3 cellular contexts compared by ENCODE assay signal in the genomic region with DNA sequence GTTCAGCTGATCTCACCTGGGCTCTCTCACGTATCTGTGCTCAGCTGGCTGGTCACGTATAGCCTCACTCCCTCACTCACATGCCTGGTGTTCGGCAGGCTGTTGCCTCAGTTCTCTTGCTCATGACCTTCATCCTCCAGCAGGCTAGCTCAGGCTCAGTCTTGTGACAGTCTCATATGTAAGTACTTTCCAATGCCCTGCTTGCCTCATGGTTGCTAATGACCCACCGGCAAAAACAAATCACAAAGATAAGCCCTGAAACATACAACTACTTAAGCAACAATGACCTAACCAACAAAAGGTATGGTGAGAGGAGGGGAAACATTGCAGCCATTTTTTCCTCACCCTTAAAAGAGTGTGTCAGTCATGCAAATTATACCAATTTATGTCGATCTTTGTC.
A peak's percentile ranks its signal among the peaks of the same experiment; 100 is the strongest.
TF ChIP-seq lines count a peak whose summit lies in the region.

No MANE protein-coding gene starts in this region.

TF ChIP-seq in SK-N-SH treated with all-trans-retinoic acid at 6 μM for 48 hours, 23 proteins besides CTCF, POLR2A, EP300 and RAD21:
- TF ChIP-seq ZNF70 (CRISPR knock-in tag; IDR thresholded peaks at IDR 0.05) (peak; percentile 79), GLIS3 (CRISPR knock-in tag; IDR thresholded peaks at IDR 0.05) (no peak)

TF ChIP-seq in SK-N-SH, 30 proteins besides CTCF, POLR2A, EP300 and RAD21:
- TF ChIP-seq ELF1 (IDR thresholded peaks at IDR 0.05) = no peak
- no peak for TF ChIP-seq REST (IDR thresholded peaks at IDR 0.05; ENCODE audit: low read depth, low read length)
- TF ChIP-seq IRF3 (IDR thresholded peaks at IDR 0.05; ENCODE audit: low read depth, low read length) = no peak
- no peak for TF ChIP-seq RFX5 (IDR thresholded peaks at IDR 0.05; ENCODE audit: low read length)

TF ChIP-seq in GM23338, 12 proteins besides CTCF, POLR2A, EP300 and RAD21:
- TF ChIP-seq POLR2AphosphoS5 (IDR thresholded peaks at IDR 0.05; ENCODE audit: low read depth) = no peak
- TF ChIP-seq EZH2phosphoT487 (IDR thresholded peaks at IDR 0.05; ENCODE audit: unreplicated experiment) = no peak
- no peak for TF ChIP-seq JUNB (IDR thresholded peaks at IDR 0.05; ENCODE audit: unreplicated experiment)
- no peak for TF ChIP-seq NANOG (IDR thresholded peaks at IDR 0.05; ENCODE audit: borderline replicate concordance)
- no peak for TF ChIP-seq CREB1 (CRISPR knock-in tag; IDR thresholded peaks at IDR 0.05; ENCODE audit: low read depth)
- no peak for TF ChIP-seq ZNF331 (CRISPR knock-in tag; IDR thresholded peaks at IDR 0.05; ENCODE audit: low read depth)
- no peak for TF ChIP-seq STAT1 (IDR thresholded peaks at IDR 0.05; ENCODE audit: unreplicated experiment)
- TF ChIP-seq, protein P1, sequence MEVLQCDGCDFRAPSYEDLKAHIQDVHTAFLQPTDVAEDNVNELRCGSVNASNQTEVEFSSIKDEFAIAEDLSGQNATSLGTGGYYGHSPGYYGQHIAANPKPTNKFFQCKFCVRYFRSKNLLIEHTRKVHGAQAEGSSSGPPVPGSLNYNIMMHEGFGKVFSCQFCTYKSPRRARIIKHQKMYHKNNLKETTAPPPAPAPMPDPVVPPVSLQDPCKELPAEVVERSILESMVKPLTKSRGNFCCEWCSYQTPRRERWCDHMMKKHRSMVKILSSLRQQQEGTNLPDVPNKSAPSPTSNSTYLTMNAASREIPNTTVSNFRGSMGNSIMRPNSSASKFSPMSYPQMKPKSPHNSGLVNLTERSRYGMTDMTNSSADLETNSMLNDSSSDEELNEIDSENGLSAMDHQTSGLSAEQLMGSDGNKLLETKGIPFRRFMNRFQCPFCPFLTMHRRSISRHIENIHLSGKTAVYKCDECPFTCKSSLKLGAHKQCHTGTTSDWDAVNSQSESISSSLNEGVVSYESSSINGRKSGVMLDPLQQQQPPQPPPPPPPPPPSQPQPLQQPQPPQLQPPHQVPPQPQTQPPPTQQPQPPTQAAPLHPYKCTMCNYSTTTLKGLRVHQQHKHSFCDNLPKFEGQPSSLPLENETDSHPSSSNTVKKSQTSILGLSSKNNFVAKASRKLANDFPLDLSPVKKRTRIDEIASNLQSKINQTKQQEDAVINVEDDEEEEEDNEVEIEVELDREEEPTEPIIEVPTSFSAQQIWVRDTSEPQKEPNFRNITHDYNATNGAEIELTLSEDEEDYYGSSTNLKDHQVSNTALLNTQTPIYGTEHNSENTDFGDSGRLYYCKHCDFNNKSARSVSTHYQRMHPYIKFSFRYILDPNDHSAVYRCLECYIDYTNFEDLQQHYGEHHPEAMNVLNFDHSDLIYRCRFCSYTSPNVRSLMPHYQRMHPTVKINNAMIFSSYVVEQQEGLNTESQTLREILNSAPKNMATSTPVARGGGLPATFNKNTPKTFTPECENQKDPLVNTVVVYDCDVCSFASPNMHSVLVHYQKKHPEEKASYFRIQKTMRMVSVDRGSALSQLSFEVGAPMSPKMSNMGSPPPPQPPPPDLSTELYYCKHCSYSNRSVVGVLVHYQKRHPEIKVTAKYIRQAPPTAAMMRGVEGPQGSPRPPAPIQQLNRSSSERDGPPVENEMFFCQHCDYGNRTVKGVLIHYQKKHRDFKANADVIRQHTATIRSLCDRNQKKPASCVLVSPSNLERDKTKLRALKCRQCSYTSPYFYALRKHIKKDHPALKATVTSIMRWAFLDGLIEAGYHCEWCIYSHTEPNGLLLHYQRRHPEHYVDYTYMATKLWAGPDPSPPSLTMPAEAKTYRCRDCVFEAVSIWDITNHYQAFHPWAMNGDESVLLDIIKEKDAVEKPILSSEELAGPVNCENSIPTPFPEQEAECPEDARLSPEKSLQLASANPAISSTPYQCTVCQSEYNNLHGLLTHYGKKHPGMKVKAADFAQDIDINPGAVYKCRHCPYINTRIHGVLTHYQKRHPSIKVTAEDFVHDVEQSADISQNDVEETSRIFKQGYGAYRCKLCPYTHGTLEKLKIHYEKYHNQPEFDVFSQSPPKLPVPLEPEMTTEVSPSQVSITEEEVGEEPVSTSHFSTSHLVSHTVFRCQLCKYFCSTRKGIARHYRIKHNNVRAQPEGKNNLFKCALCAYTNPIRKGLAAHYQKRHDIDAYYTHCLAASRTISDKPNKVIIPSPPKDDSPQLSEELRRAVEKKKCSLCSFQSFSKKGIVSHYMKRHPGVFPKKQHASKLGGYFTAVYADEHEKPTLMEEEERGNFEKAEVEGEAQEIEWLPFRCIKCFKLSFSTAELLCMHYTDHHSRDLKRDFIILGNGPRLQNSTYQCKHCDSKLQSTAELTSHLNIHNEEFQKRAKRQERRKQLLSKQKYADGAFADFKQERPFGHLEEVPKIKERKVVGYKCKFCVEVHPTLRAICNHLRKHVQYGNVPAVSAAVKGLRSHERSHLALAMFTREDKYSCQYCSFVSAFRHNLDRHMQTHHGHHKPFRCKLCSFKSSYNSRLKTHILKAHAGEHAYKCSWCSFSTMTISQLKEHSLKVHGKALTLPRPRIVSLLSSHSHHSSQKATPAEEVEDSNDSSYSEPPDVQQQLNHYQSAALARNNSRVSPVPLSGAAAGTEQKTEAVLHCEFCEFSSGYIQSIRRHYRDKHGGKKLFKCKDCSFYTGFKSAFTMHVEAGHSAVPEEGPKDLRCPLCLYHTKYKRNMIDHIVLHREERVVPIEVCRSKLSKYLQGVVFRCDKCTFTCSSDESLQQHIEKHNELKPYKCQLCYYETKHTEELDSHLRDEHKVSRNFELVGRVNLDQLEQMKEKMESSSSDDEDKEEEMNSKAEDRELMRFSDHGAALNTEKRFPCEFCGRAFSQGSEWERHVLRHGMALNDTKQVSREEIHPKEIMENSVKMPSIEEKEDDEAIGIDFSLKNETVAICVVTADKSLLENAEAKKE (CRISPR knock-in tag; IDR thresholded peaks at IDR 0.05) = no peak
- TF ChIP-seq REST (IDR thresholded peaks at IDR 0.05; ENCODE audit: unreplicated experiment) = no peak
- no peak for TF ChIP-seq ETS1 (IDR thresholded peaks at IDR 0.05)
- no peak for TF ChIP-seq ZNF114 (CRISPR knock-in tag; IDR thresholded peaks at IDR 0.05)
- no peak for TF ChIP-seq EZH2 (IDR thresholded peaks at IDR 0.05; ENCODE audit: low read depth, unreplicated experiment)
